ENCODE assay signal across 1 cellular context in genomic region chr1:235090406-235091069, GRCh38.
TF ChIP-seq lines count a peak whose summit lies in the region.

No MANE protein-coding gene starts in this region.

TF ChIP-seq in K562, 482 proteins besides CTCF, POLR2A, EP300 and RAD21 (continued from another document and continues in another):
- TF ChIP-seq, protein P1, sequence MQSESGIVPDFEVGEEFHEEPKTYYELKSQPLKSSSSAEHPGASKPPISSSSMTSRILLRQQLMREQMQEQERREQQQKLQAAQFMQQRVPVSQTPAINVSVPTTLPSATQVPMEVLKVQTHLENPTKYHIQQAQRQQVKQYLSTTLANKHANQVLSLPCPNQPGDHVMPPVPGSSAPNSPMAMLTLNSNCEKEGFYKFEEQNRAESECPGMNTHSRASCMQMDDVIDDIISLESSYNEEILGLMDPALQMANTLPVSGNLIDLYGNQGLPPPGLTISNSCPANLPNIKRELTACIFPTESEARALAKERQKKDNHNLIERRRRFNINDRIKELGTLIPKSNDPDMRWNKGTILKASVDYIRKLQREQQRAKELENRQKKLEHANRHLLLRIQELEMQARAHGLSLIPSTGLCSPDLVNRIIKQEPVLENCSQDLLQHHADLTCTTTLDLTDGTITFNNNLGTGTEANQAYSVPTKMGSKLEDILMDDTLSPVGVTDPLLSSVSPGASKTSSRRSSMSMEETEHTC (IDR thresholded peaks at IDR 0.05): no peak
- TF ChIP-seq ZNF639 (CRISPR knock-in tag; conservative IDR thresholded peaks at IDR 0.05 in 1 of 2, IDR thresholded peaks at IDR 0.05 in 1 of 2) (no peak), FOSL1 (tag; conservative IDR thresholded peaks at IDR 0.05) (no peak), CHCHD3 (CRISPR knock-in tag; IDR thresholded peaks at IDR 0.05) (no peak), ZBTB7A (IDR thresholded peaks at IDR 0.05; ENCODE audit: borderline replicate concordance, control insufficient read depth, low read depth, low read length) (no peak), GABPA (tag; conservative IDR thresholded peaks at IDR 0.05; ENCODE audit: low read depth) (no peak), CHD7 (IDR thresholded peaks at IDR 0.05; ENCODE audit: low read depth, low read length) (no peak), ELK3 (CRISPR knock-in tag; IDR thresholded peaks at IDR 0.05) (no peak), KAT8 (IDR thresholded peaks at IDR 0.05; ENCODE audit: low read depth) (no peak), ARID2 (IDR thresholded peaks at IDR 0.05) (no peak), SMAD4 (CRISPR knock-in tag; conservative IDR thresholded peaks at IDR 0.05) (peak; percentile 62), ZNF512 (tag; IDR thresholded peaks at IDR 0.05) (no peak), CBFA2T2 (conservative IDR thresholded peaks at IDR 0.05) (no peak), TBL1XR1 (IDR thresholded peaks at IDR 0.05; ENCODE audit: low read length in 2 of 2) (0 out of 4 replicates have a peak, but pooled peaks of 1 of the 2 experiments have one; percentile 9), MAFF (IDR thresholded peaks at IDR 0.05; ENCODE audit: low read length) (peak; percentile 72), ZBTB26 (CRISPR knock-in tag; IDR thresholded peaks at IDR 0.05) (no peak), SMC3 (conservative IDR thresholded peaks at IDR 0.05; ENCODE audit: insufficient read depth, low read depth, low read length) (no peak), SIX5 (IDR thresholded peaks at IDR 0.05; ENCODE audit: borderline replicate concordance in 1 of 2, insufficient read depth in 1 of 2, low read depth in 1 of 2, low read length in 2 of 2) (no peak), ATF6 (CRISPR knock-in tag; IDR thresholded peaks at IDR 0.05) (no peak), CBFB (CRISPR knock-in tag; IDR thresholded peaks at IDR 0.05) (no peak), ZNF584 (CRISPR knock-in tag; IDR thresholded peaks at IDR 0.05; ENCODE audit: low read depth) (no peak)
- TF ChIP-seq, protein P2, sequence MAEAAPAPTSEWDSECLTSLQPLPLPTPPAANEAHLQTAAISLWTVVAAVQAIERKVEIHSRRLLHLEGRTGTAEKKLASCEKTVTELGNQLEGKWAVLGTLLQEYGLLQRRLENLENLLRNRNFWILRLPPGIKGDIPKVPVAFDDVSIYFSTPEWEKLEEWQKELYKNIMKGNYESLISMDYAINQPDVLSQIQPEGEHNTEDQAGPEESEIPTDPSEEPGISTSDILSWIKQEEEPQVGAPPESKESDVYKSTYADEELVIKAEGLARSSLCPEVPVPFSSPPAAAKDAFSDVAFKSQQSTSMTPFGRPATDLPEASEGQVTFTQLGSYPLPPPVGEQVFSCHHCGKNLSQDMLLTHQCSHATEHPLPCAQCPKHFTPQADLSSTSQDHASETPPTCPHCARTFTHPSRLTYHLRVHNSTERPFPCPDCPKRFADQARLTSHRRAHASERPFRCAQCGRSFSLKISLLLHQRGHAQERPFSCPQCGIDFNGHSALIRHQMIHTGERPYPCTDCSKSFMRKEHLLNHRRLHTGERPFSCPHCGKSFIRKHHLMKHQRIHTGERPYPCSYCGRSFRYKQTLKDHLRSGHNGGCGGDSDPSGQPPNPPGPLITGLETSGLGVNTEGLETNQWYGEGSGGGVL (CRISPR knock-in tag; IDR thresholded peaks at IDR 0.05): no peak
- TF ChIP-seq, protein P3, sequence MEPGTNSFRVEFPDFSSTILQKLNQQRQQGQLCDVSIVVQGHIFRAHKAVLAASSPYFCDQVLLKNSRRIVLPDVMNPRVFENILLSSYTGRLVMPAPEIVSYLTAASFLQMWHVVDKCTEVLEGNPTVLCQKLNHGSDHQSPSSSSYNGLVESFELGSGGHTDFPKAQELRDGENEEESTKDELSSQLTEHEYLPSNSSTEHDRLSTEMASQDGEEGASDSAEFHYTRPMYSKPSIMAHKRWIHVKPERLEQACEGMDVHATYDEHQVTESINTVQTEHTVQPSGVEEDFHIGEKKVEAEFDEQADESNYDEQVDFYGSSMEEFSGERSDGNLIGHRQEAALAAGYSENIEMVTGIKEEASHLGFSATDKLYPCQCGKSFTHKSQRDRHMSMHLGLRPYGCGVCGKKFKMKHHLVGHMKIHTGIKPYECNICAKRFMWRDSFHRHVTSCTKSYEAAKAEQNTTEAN (CRISPR knock-in tag; IDR thresholded peaks at IDR 0.05): no peak
- TF ChIP-seq, protein P4, sequence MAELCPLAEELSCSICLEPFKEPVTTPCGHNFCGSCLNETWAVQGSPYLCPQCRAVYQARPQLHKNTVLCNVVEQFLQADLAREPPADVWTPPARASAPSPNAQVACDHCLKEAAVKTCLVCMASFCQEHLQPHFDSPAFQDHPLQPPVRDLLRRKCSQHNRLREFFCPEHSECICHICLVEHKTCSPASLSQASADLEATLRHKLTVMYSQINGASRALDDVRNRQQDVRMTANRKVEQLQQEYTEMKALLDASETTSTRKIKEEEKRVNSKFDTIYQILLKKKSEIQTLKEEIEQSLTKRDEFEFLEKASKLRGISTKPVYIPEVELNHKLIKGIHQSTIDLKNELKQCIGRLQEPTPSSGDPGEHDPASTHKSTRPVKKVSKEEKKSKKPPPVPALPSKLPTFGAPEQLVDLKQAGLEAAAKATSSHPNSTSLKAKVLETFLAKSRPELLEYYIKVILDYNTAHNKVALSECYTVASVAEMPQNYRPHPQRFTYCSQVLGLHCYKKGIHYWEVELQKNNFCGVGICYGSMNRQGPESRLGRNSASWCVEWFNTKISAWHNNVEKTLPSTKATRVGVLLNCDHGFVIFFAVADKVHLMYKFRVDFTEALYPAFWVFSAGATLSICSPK (IDR thresholded peaks at IDR 0.05; ENCODE audit: borderline replicate concordance): no peak
